23 cellular contexts compared by ENCODE assay signal in the genomic region with DNA sequence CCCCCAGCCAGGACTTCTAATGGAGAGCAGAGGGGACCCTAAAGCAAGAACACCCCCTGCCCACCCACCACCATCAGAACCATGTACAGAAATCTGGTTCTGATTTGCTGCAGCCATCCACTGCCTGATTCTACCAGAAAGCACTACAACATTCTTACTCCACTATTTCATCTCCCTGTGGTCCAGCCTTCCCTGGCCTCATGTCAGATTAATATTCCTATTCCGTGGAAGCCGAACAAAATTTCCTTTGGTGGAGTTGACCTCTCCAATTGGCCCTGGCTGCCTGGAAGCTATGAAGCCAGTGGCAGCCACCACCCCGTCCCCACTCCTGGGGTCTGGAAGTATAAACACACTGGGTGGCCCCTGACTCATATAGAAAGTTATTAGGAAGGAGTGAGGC.
"Had no signal": no experiment of that assay in that cellular context is flagged by ENCODE, and none has a peak within 500 bp of the region (broad histone marks: within the 10 kb centered on the region; RNA-seq: fewer than 3 reads in every experiment).

No MANE protein-coding gene starts in this region.

- H3K4me1 ChIP-seq: colonic mucosa, esophagus squamous epithelium, foreskin keratinocyte, gastrocnemius medialis, gastroesophageal sphincter had no signal

- H3K27ac ChIP-seq: colonic mucosa, coronary artery, dorsolateral prefrontal cortex, epithelial cell of prostate, esophagus squamous epithelium, foreskin keratinocyte, gastrocnemius medialis, gastroesophageal sphincter, heart left ventricle, heart right ventricle had no signal

- H3K36me3 ChIP-seq: colonic mucosa, esophagus squamous epithelium, gastrocnemius medialis, gastroesophageal sphincter had no signal

- H3K9me3 ChIP-seq: colonic mucosa, esophagus squamous epithelium, gastrocnemius medialis, gastroesophageal sphincter, heart left ventricle, heart right ventricle had no signal

- DNase-seq: colonic mucosa; cortex of kidney; dermis blood vessel endothelial cell; dorsolateral prefrontal cortex; effector CD4-positive, alpha-beta T cell; effector CD8-positive, alpha-beta T cell; effector memory CD4-positive, alpha-beta T cell; effector memory CD8-positive, alpha-beta T cell; erythroblast; esophagus squamous epithelium; foreskin fibroblast; foreskin keratinocyte; foreskin melanocyte; gastrocnemius medialis; glutamatergic neuron; heart left ventricle; heart right ventricle had no signal

- H3K9me3 Mint-ChIP-seq: dendritic cell treated with granulocyte-macrophage colony-stimulating factor and Interleukin-4, amounts not matched to agents 40 ng/mL and 50 ng/mL, for 4 days; effector memory CD8-positive, alpha-beta T cell had no signal

- ATAC-seq: effector memory CD8-positive, alpha-beta T cell; esophagus mucosa; foreskin keratinocyte; gastrocnemius medialis; gastroesophageal sphincter; heart left ventricle; heart right ventricle had no signal

- H3K27me3 ChIP-seq: colonic mucosa, dorsolateral prefrontal cortex, foreskin keratinocyte, heart left ventricle had no signal

- H3K4me3 Mint-ChIP-seq: dendritic cell treated with granulocyte-macrophage colony-stimulating factor and Interleukin-4, amounts not matched to agents 40 ng/mL and 50 ng/mL, for 4 days; effector memory CD8-positive, alpha-beta T cell; endodermal cell had no signal

- H3K27ac Mint-ChIP-seq: dendritic cell treated with granulocyte-macrophage colony-stimulating factor and Interleukin-4, amounts not matched to agents 40 ng/mL and 50 ng/mL, for 4 days; effector memory CD8-positive, alpha-beta T cell; endodermal cell had no signal

- H3K4me3 ChIP-seq: colonic mucosa, coronary artery, dorsolateral prefrontal cortex, esophagus squamous epithelium, gastrocnemius medialis, gastroesophageal sphincter, heart left ventricle, heart right ventricle had no signal
